8 cellular contexts compared by ENCODE assay signal in genomic region chr15:44882499-44882968, GRCh38.
DNase-seq lines count a peak whose midpoint lies in the region; ATAC-seq lines count a peak whose summit lies in the region.

No MANE protein-coding gene starts in this region.

- ATAC-seq in GM18499 (IDR thresholded peaks at IDR 0.05; ENCODE audit: insufficient read depth, unreplicated experiment), result peak; percentile 56
- peak; percentile 69 for ATAC-seq in GM21515 (IDR thresholded peaks at IDR 0.05; ENCODE audit: unreplicated experiment)
- ATAC-seq in HG03565 (IDR thresholded peaks at IDR 0.05; ENCODE audit: unreplicated experiment), result peak; percentile 58

- peak; percentile 87 for DNase-seq in glomerular visceral epithelial cell (ENCODE audit: extremely low spot score)
- DNase-seq in NCI-H446 (lab: John Stamatoyannopoulos, UW), result no peak
- no peak for DNase-seq in cardiac septum (ENCODE audit: low spot score)
- DNase-seq in AG20443 (ENCODE audit: low spot score), result no peak
- DNase-seq in RKO (ENCODE audit: low spot score), result no peak

- intact Hi-C loops in cardiac septum (cut with DNase I), result no loop called here
